1 cellular context compared by ENCODE assay signal in the genomic region with DNA sequence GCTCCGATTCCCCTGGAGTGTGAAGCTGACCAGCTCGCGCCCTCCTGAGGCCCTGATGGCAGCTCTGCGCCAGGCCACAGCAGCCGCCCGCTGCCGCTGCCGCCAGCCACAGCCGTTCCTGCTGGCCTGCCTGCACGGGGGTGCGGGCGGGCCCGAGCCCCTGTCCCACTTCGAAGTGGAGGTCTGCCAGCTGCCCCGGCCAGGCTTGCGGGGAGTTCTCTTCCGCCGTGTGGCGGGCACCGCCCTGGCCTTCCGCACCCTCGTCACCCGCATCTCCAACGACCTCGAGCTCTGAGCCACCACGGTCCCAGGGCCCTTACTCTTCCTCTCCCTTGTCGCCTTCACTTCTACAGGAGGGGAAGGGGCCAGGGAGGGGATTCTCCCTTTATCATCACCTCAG.
A peak's percentile ranks its signal among the peaks of the same experiment; 100 is the strongest.
TF ChIP-seq lines count a peak whose summit lies in the region.

No MANE protein-coding gene starts in this region.

TF ChIP-seq in HepG2, 621 proteins besides CTCF, POLR2A, EP300 and RAD21:
- TF ChIP-seq ZNF430 (CRISPR knock-in tag; IDR thresholded peaks at IDR 0.05) (no peak), AGO2 (optimal IDR thresholded peaks at IDR 0.05; ENCODE audit: low read depth, low read length) (peak; percentile 41), MAZ (IDR thresholded peaks at IDR 0.05; ENCODE audit: borderline replicate concordance, low read depth, low read length) (no peak), MAZ (CRISPR knock-in tag; IDR thresholded peaks at IDR 0.05; ENCODE audit: low read depth) (no peak), KLF13 (CRISPR knock-in tag; IDR thresholded peaks at IDR 0.05) (no peak), HNRNPK (IDR thresholded peaks at IDR 0.05; ENCODE audit: low read depth, low read length, poor library complexity, severe bottlenecking) (no peak), ZNF792 (CRISPR knock-in tag; IDR thresholded peaks at IDR 0.05) (no peak)
- TF ChIP-seq, protein P1, sequence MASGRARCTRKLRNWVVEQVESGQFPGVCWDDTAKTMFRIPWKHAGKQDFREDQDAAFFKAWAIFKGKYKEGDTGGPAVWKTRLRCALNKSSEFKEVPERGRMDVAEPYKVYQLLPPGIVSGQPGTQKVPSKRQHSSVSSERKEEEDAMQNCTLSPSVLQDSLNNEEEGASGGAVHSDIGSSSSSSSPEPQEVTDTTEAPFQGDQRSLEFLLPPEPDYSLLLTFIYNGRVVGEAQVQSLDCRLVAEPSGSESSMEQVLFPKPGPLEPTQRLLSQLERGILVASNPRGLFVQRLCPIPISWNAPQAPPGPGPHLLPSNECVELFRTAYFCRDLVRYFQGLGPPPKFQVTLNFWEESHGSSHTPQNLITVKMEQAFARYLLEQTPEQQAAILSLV (CRISPR knock-in tag; IDR thresholded peaks at IDR 0.05; ENCODE audit: borderline replicate concordance): no peak
- TF ChIP-seq, protein P2, sequence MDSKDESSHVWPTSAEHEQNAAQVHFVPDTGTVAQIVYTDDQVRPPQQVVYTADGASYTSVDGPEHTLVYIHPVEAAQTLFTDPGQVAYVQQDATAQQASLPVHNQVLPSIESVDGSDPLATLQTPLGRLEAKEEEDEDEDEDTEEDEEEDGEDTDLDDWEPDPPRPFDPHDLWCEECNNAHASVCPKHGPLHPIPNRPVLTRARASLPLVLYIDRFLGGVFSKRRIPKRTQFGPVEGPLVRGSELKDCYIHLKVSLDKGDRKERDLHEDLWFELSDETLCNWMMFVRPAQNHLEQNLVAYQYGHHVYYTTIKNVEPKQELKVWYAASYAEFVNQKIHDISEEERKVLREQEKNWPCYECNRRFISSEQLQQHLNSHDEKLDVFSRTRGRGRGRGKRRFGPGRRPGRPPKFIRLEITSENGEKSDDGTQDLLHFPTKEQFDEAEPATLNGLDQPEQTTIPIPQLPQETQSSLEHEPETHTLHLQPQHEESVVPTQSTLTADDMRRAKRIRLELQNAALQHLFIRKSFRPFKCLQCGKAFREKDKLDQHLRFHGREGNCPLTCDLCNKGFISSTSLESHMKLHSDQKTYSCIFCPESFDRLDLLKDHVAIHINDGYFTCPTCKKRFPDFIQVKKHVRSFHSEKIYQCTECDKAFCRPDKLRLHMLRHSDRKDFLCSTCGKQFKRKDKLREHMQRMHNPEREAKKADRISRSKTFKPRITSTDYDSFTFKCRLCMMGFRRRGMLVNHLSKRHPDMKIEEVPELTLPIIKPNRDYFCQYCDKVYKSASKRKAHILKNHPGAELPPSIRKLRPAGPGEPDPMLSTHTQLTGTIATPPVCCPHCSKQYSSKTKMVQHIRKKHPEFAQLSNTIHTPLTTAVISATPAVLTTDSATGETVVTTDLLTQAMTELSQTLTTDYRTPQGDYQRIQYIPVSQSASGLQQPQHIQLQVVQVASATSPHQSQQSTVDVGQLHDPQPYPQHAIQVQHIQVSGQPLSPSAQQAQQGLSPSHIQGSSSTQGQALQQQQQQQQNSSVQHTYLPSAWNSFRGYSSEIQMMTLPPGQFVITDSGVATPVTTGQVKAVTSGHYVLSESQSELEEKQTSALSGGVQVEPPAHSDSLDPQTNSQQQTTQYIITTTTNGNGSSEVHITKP (CRISPR knock-in tag; IDR thresholded peaks at IDR 0.05; ENCODE audit: low read depth): no peak
